20 cellular contexts compared by ENCODE assay signal in the genomic region with DNA sequence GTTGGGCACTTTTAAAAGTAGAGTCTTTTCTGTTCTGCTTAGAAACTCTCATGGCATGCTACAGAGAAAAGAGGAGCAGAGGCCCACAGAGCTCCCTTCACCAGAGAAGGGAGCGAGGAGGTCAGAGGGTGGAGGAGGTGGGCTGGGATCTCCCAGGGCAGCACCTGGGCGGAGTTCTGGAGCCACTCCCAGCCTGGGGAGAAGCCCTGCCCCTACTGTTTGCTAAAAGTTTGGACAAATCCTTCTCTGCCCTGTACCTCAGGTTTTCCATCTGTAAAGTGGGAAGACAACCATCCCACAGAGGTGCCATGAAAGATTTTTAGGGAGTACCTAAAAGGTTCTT.
DNase-seq lines count a peak whose midpoint lies in the region; ATAC-seq, FAIRE-seq and TF ChIP-seq lines count a peak whose summit lies in the region.
"Had no signal": no experiment of that assay in that cellular context is flagged by ENCODE, and none has a peak within 500 bp of the region (broad histone marks: within the 10 kb centered on the region; RNA-seq: fewer than 3 reads in every experiment).

No MANE protein-coding gene starts in this region.

- H3K27me3 ChIP-seq in GM12878 (replicated peaks in 1 of 2; ENCODE audit: control insufficient read depth in 2 of 2, insufficient read depth in 2 of 2, low read length in 1 of 2) = no peaks in the 10 kb centered on the region; a peak in 1 of 4 replicates
- H3K27me3 ChIP-seq in neural cell (ENCODE audit: insufficient read depth, low read depth, low read length) = no peaks in the 10 kb centered on the region
- no peaks in the 10 kb centered on the region for H3K27me3 ChIP-seq in GM23248 (replicated peaks; ENCODE audit: insufficient read depth)
- H3K27me3 ChIP-seq: BE2C, SJSA1 had no signal

- CTCF ChIA-PET in GM12878 (lab: Yijun Ruan, JAX) = interaction anchor here (4.6 kb wide), 1 partner anchor 15 kb away, joined by 22 read pairs; no protein-coding TSS in a partner anchor

- peaks cover 16% of the 10 kb centered on the region for H3K4me1 ChIP-seq in GM12878 (ENCODE audit: control insufficient read depth, insufficient read depth, low read length)
- peaks cover 10% of the 10 kb centered on the region for H3K4me1 ChIP-seq in GM23248 (ENCODE audit: insufficient read depth)
- H3K4me1 ChIP-seq: BE2C had no signal

- RAD21 ChIA-PET in GM12878 (lab: Charles Lee; ENCODE audit: unreplicated experiment) = no interaction called here

- WGBS in GM12878 (ENCODE audit: insufficient coverage, insufficient replicate concordance, low lambda C conversion rate, missing lambda C conversion rate) = 3% methylated on average over 2 of the region's 2 CpGs
- WGBS in GM23248 (ENCODE audit: low coverage in 1 of 2, low lambda C conversion rate in 2 of 2, missing lambda C conversion rate in 2 of 2), 2 experiments = 89 to 100% methylated on average over 2 of the region's 2 CpGs

- H3K36me3 ChIP-seq in GM12878 (ENCODE audit: control insufficient read depth in 2 of 2, insufficient read depth in 2 of 2, low read length in 1 of 2) (no peaks in the 10 kb centered on the region), neural cell (ENCODE audit: insufficient read depth, low read length) (no peaks in the 10 kb centered on the region), GM23248 (ENCODE audit: low read depth) (no peaks in the 10 kb centered on the region)
- H3K36me3 ChIP-seq: BE2C, SJSA1 had no signal

- H3K4me2 ChIP-seq in GM12878 (ENCODE audit: control insufficient read depth, insufficient read depth) (peak overlapping the region; percentile 31; the same call in 1 of the 2 replicates), neural cell (ENCODE audit: low read length) (no peak overlapping the region), GM23248 (ENCODE audit: unreplicated experiment) (no peak overlapping the region)

- TF ChIP-seq EP300 in GM12878 (IDR thresholded peaks at IDR 0.05; ENCODE audit: borderline replicate concordance in 1 of 2, control insufficient read depth in 1 of 2, low read depth in 2 of 2, low read length in 2 of 2) (no peak), neural cell (conservative IDR thresholded peaks at IDR 0.05; ENCODE audit: poor library complexity, severe bottlenecking) (no peak)

- no peaks in the 10 kb centered on the region for H3K9me2 ChIP-seq in neural cell (ENCODE audit: insufficient read depth, low read length)
- no peaks in the 10 kb centered on the region for H3K9me2 ChIP-seq in GM23248 (ENCODE audit: insufficient read depth)

- no peak for TF ChIP-seq POLR2A in GM12878 (IDR thresholded peaks at IDR 0.05; ENCODE audit: low read depth, low read length)

- POLR2A ChIA-PET in GM12878 (lab: Charles Lee) = no interaction called here

- SMC1A ChIA-PET in GM12878 (lab: Charles Lee; ENCODE audit: uncharacterized antibody, unreplicated experiment) = interaction anchor here (0.9 to 1.0 kb wide), 2 partner anchors 12 to 16 kb away, joined by 3 read pairs; no protein-coding TSS in a partner anchor

- H3F3A ChIP-seq in neural cell (ENCODE audit: insufficient read depth, low read length, poor library complexity, severe bottlenecking) (peaks cover 3% of the 10 kb centered on the region), GM23248 (ENCODE audit: insufficient read depth) (no peaks in the 10 kb centered on the region)

- no peak for FAIRE-seq in GM12878 (lab: Jason Lieb, UNC)
- FAIRE-seq: G401.6, H54 had no signal

- in situ Hi-C loops in GM12878 (cut with MboI) (no loop called here), GM23248 (cut with MboI) (no loop called here)

- TF ChIP-seq CTCF in GM12878 (IDR thresholded peaks at IDR 0.05 in 2 of 3, conservative IDR thresholded peaks at IDR 0.05 in 1 of 3; ENCODE audit: control insufficient read depth in 2 of 3, extremely low read depth in 1 of 3, insufficient read depth in 1 of 3, low read depth in 3 of 3, low read length in 3 of 3) (no peak), neural cell (IDR thresholded peaks at IDR 0.05; ENCODE audit: poor library complexity, severe bottlenecking) (no peak)

- H4K20me1 ChIP-seq in GM12878 (ENCODE audit: control insufficient read depth, insufficient read depth) (no peaks in the 10 kb centered on the region), neural cell (ENCODE audit: insufficient read depth) (no peaks in the 10 kb centered on the region), GM23248 (ENCODE audit: insufficient read depth) (no peaks in the 10 kb centered on the region)

- DNase-seq in GM12878 (ENCODE audit: low read depth, low spot score) = no peak
- DNase-seq in activated gamma-delta T cell (lab: John Stamatoyannopoulos, UW) = no peak
- no peak for DNase-seq in GM23248
- no peak for DNase-seq in hypothalamus (lab: John Stamatoyannopoulos, UW)
- DNase-seq: BE2C; CD4-positive, CD25-positive, alpha-beta regulatory T cell; COR-L47; Karpas-422; NCI-H1048; NCI-H1436; NCI-H1930; NCI-H345; NCI-H524 treated with DMSO at 0.1 percent for 48 hours had no signal

- BruUV-seq in GM12878 (replicated peaks; lab: Mats Ljungman, UMichigan) = TSS peak; percentile 94

- H3K79me2 ChIP-seq in GM12878 (ENCODE audit: control insufficient read depth, insufficient read depth, low read length) (no peaks in the 10 kb centered on the region), neural cell (replicated peaks; ENCODE audit: insufficient read depth, low read length) (no peaks in the 10 kb centered on the region), GM23248 (ENCODE audit: insufficient read depth) (no peaks in the 10 kb centered on the region)

- H3K9ac ChIP-seq in GM12878 (ENCODE audit: control insufficient read depth, insufficient read depth, low read length) (no peak overlapping the region), neural cell (ENCODE audit: low read length) (peak overlapping the region; percentile 58), GM23248 (no peak overlapping the region)

- ATAC-seq in HG03103 (IDR thresholded peaks at IDR 0.05; ENCODE audit: low read depth, unreplicated experiment) (peak; percentile 6), GM12878 (peak; percentile 29), GM18909 (IDR thresholded peaks at IDR 0.05; ENCODE audit: poor library complexity, unreplicated experiment) (no peak)
- ATAC-seq: Panc1 had no signal

- no peak for TF ChIP-seq RAD21 in GM12878 (IDR thresholded peaks at IDR 0.05; ENCODE audit: insufficient read depth, low read depth, low read length)
- TF ChIP-seq RAD21 in neural cell (conservative IDR thresholded peaks at IDR 0.05) = no peak

- H3K9me3 ChIP-seq in GM12878 (replicated peaks; ENCODE audit: control insufficient read depth, insufficient read depth, low read length) = no peaks in the 10 kb centered on the region; the same call in 2 of the 3 replicates
- H3K9me3 ChIP-seq in neural cell (ENCODE audit: low read length) = no peaks in the 10 kb centered on the region
- H3K9me3 ChIP-seq in GM23248 (ENCODE audit: low read depth) = no peaks in the 10 kb centered on the region
- H3K9me3 ChIP-seq: BE2C, SJSA1 had no signal

- intact Hi-C loops in GM12878 (cut with micrococcal nuclease; ENCODE audit: unreplicated experiment) = loop anchor here (2.0 to 10.0 kb wide), 3 partner anchors 47 to 387 kb away; no protein-coding TSS in a partner anchor

- H3K27ac ChIP-seq in GM12878 (ENCODE audit: control insufficient read depth, insufficient read depth) (no peak overlapping the region; the same call in 1 of the 2 replicates), neural cell (ENCODE audit: low read length) (peak overlapping the region; percentile 82), GM23248 (no peak overlapping the region)
- H3K27ac ChIP-seq: SJSA1 had no signal

- H3K4me3 ChIP-seq in GM12878 (no peak overlapping the region), neural cell (ENCODE audit: low read length) (peak overlapping the region; percentile 9), GM23248 (no peak overlapping the region)
- H3K4me3 ChIP-seq: SJSA1 had no signal

- H2AFZ ChIP-seq in GM12878 (ENCODE audit: control insufficient read depth, low read depth, low read length) (no peak overlapping the region), neural cell (ENCODE audit: low read depth, low read length) (no peak overlapping the region), GM23248 (no peak overlapping the region)

TF ChIP-seq in GM12878, 131 proteins besides CTCF, POLR2A, EP300 and RAD21:
- no peak for TF ChIP-seq NR2C1 (IDR thresholded peaks at IDR 0.05)
- TF ChIP-seq SP1 (IDR thresholded peaks at IDR 0.05; ENCODE audit: low read depth, low read length) = no peak
- TF ChIP-seq, protein P1, sequence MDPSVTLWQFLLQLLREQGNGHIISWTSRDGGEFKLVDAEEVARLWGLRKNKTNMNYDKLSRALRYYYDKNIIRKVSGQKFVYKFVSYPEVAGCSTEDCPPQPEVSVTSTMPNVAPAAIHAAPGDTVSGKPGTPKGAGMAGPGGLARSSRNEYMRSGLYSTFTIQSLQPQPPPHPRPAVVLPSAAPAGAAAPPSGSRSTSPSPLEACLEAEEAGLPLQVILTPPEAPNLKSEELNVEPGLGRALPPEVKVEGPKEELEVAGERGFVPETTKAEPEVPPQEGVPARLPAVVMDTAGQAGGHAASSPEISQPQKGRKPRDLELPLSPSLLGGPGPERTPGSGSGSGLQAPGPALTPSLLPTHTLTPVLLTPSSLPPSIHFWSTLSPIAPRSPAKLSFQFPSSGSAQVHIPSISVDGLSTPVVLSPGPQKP (IDR thresholded peaks at IDR 0.05; ENCODE audit: low read depth, low read length) = no peak
- no peak for TF ChIP-seq SUZ12 (IDR thresholded peaks at IDR 0.05; ENCODE audit: unreplicated experiment)
TF ChIP-seq in GM12878: peak in this region for 0.

TF ChIP-seq in neural cell, 6 proteins besides CTCF, POLR2A, EP300 and RAD21 (continues in another document):
- TF ChIP-seq MXI1 (conservative IDR thresholded peaks at IDR 0.05; ENCODE audit: poor library complexity, severe bottlenecking) (no peak), SMC3 (conservative IDR thresholded peaks at IDR 0.05; ENCODE audit: poor library complexity) (no peak), EZH2 (IDR thresholded peaks at IDR 0.05; ENCODE audit: borderline replicate concordance, insufficient read depth, low read length, poor library complexity, severe bottlenecking) (no peak), POLR2AphosphoS5 (IDR thresholded peaks at IDR 0.05) (no peak)
